11 cellular contexts compared by ENCODE assay signal in genomic region chr14:63510538-63510937, GRCh38. TPM values are rescaled to one million over a fixed set of nuclear protein-coding genes. Genes with fewer than 3 reads are reported as not detected.
DNase-seq lines count a peak whose midpoint lies in the region; ATAC-seq, FAIRE-seq and TF ChIP-seq lines count a peak whose summit lies in the region.
"Had no signal": no experiment of that assay in that cellular context is flagged by ENCODE, and none has a peak within 500 bp of the region (broad histone marks: within the 10 kb centered on the region; RNA-seq: fewer than 3 reads in every experiment).

No MANE protein-coding gene starts in this region.

- H3K4me1 Mint-ChIP-seq in activated naive CD4-positive, alpha-beta T cell treated with anti-CD3 and anti-CD28 coated beads, Interleukin-2, amount 10 ng/mL, durations not matched to agents 7 days and 5 days = peaks cover 49% of the 10 kb centered on the region
- peaks cover 60% of the 10 kb centered on the region for H3K4me1 Mint-ChIP-seq in activated CD8-positive, alpha-beta T cell treated with anti-CD3 and anti-CD28 coated beads for 36 hours (ENCODE audit: low read depth)
- H3K4me1 Mint-ChIP-seq in stimulated activated naive CD8-positive, alpha-beta T cell treated with anti-CD3 and anti-CD28 coated beads, Interleukin-15, Interleukin-2, amounts not matched to agents 100 ng/mL and 50 ng/mL, for 24 hours (ENCODE audit: low read depth) = peaks cover 63% of the 10 kb centered on the region

- FAIRE-seq in RCC 7860 (lab: Jason Lieb, UNC) = no peak

- H3K27me3 Mint-ChIP-seq in activated naive CD4-positive, alpha-beta T cell treated with anti-CD3 and anti-CD28 coated beads, Interleukin-2, amount 10 ng/mL, durations not matched to agents 7 days and 5 days = no peaks in the 10 kb centered on the region
- no peaks in the 10 kb centered on the region for H3K27me3 Mint-ChIP-seq in activated CD8-positive, alpha-beta T cell treated with anti-CD3 and anti-CD28 coated beads for 36 hours
- H3K27me3 Mint-ChIP-seq in stimulated activated naive CD8-positive, alpha-beta T cell treated with anti-CD3 and anti-CD28 coated beads, Interleukin-15, Interleukin-2, amounts not matched to agents 100 ng/mL and 50 ng/mL, for 24 hours = no peaks in the 10 kb centered on the region

- peak; percentile 37 for DNase-seq in activated naive CD4-positive, alpha-beta T cell treated with anti-CD3 and anti-CD28 coated beads, Interleukin-2, amount 10 ng/mL, durations not matched to agents 7 days and 5 days
- no peak for DNase-seq in activated naive CD4-positive, alpha-beta T cell treated with Interleukin-2 at 50 U/mL for 16 hours
- DNase-seq in activated CD8-positive, alpha-beta T cell treated with anti-CD3 and anti-CD28 coated beads for 36 hours = peak; percentile 45
- no peak for DNase-seq in RCC 7860 (ENCODE audit: low spot score)
- DNase-seq in UCSD-AML1 (lab: John Stamatoyannopoulos, UW; ENCODE audit: unreplicated experiment) = no peak
- no peak for DNase-seq in dermis blood vessel endothelial cell
- DNase-seq: BE2C, left lung, SHP77 had no signal

- CTCF ChIA-PET in activated naive CD4-positive, alpha-beta T cell treated with anti-CD3 and anti-CD28 coated beads, Interleukin-2, amount 10 ng/mL, durations not matched to agents 7 days and 5 days (lab: Charles Lee) = no interaction called here
- CTCF ChIA-PET in activated CD8-positive, alpha-beta T cell treated with anti-CD3 and anti-CD28 coated beads for 36 hours (lab: Charles Lee) = interaction anchor here (0.9 to 1.7 kb wide), 3 partner anchors 30 to 132 kb away, joined by 3 to 7 read pairs (median 3); no protein-coding TSS in a partner anchor

- H3K9me3 Mint-ChIP-seq in activated naive CD4-positive, alpha-beta T cell treated with anti-CD3 and anti-CD28 coated beads, Interleukin-2, amount 10 ng/mL, durations not matched to agents 7 days and 5 days = no peaks in the 10 kb centered on the region
- no peaks in the 10 kb centered on the region for H3K9me3 Mint-ChIP-seq in activated CD8-positive, alpha-beta T cell treated with anti-CD3 and anti-CD28 coated beads for 36 hours
- no peaks in the 10 kb centered on the region for H3K9me3 Mint-ChIP-seq in stimulated activated naive CD8-positive, alpha-beta T cell treated with anti-CD3 and anti-CD28 coated beads, Interleukin-15, Interleukin-2, amounts not matched to agents 100 ng/mL and 50 ng/mL, for 24 hours

- no peak overlapping the region for H3K4me3 Mint-ChIP-seq in activated naive CD4-positive, alpha-beta T cell treated with anti-CD3 and anti-CD28 coated beads, Interleukin-2, amount 10 ng/mL, durations not matched to agents 7 days and 5 days
- H3K4me3 Mint-ChIP-seq in activated CD8-positive, alpha-beta T cell treated with anti-CD3 and anti-CD28 coated beads for 36 hours = no peak overlapping the region
- H3K4me3 Mint-ChIP-seq in stimulated activated naive CD8-positive, alpha-beta T cell treated with anti-CD3 and anti-CD28 coated beads, Interleukin-15, Interleukin-2, amounts not matched to agents 100 ng/mL and 50 ng/mL, for 24 hours = no peak overlapping the region

- H3K27ac Mint-ChIP-seq in activated naive CD4-positive, alpha-beta T cell treated with anti-CD3 and anti-CD28 coated beads, Interleukin-2, amount 10 ng/mL, durations not matched to agents 7 days and 5 days = peak overlapping the region; percentile 85
- peak overlapping the region; percentile 71 for H3K27ac Mint-ChIP-seq in activated CD8-positive, alpha-beta T cell treated with anti-CD3 and anti-CD28 coated beads for 36 hours
- peak overlapping the region; percentile 49 for H3K27ac Mint-ChIP-seq in stimulated activated naive CD8-positive, alpha-beta T cell treated with anti-CD3 and anti-CD28 coated beads, Interleukin-15, Interleukin-2, amounts not matched to agents 100 ng/mL and 50 ng/mL, for 24 hours

- intact Hi-C loops in activated CD8-positive, alpha-beta T cell treated with anti-CD3 and anti-CD28 coated beads for 36 hours (cut with micrococcal nuclease) = no loop called here

- peaks cover 23% of the 10 kb centered on the region for H3K36me3 Mint-ChIP-seq in activated naive CD4-positive, alpha-beta T cell treated with anti-CD3 and anti-CD28 coated beads, Interleukin-2, amount 10 ng/mL, durations not matched to agents 7 days and 5 days
- peaks cover 19% of the 10 kb centered on the region for H3K36me3 Mint-ChIP-seq in activated CD8-positive, alpha-beta T cell treated with anti-CD3 and anti-CD28 coated beads for 36 hours (ENCODE audit: low read depth)
- peaks cover 24% of the 10 kb centered on the region for H3K36me3 Mint-ChIP-seq in stimulated activated naive CD8-positive, alpha-beta T cell treated with anti-CD3 and anti-CD28 coated beads, Interleukin-15, Interleukin-2, amounts not matched to agents 100 ng/mL and 50 ng/mL, for 24 hours (ENCODE audit: low read depth)

- POLR2A ChIA-PET in activated CD8-positive, alpha-beta T cell treated with anti-CD3 and anti-CD28 coated beads for 36 hours (lab: Charles Lee) = interaction anchor here (0.8 kb wide), 1 partner anchor 31 kb away, joined by 4 read pairs; no protein-coding TSS in a partner anchor

- TF ChIP-seq CTCF in activated CD8-positive, alpha-beta T cell treated with anti-CD3 and anti-CD28 coated beads for 36 hours (IDR thresholded peaks at IDR 0.05) = no peak

- ATAC-seq in HG03095 (IDR thresholded peaks at IDR 0.05; ENCODE audit: unreplicated experiment) = peak; percentile 81
- peak; percentile 86 for ATAC-seq in activated CD8-positive, alpha-beta T cell treated with anti-CD3 and anti-CD28 coated beads for 36 hours
- ATAC-seq: left lung had no signal

RNA-seq across cellular contexts. Expression of gene PPP2R5E, which starts 32.6 kb away (rescaled TPM):
- total RNA-seq in activated CD8-positive, alpha-beta T cell treated with anti-CD3 and anti-CD28 coated beads for 36 hours = 10 to 100 TPM; 39.5 to 39.8 TPM
- total RNA-seq in dermis blood vessel endothelial cell = 14.3 and 37.1 TPM in 2 replicates

Comparison
In these comparisons a context has a peak if more than half of its experiments do, and no peak if none do; other contexts are left out.
1. DNase-seq: peak in activated naive CD4-positive, alpha-beta T cell treated with anti-CD3 and anti-CD28 coated beads, Interleukin-2, amount 10 ng/mL, durations not matched to agents 7 days and 5 days (single experiment) and activated CD8-positive, alpha-beta T cell treated with anti-CD3 and anti-CD28 coated beads for 36 hours (single experiment); none in activated naive CD4-positive, alpha-beta T cell treated with Interleukin-2 at 50 U/mL for 16 hours (single experiment), RCC 7860 (single experiment), UCSD-AML1 (single experiment) and dermis blood vessel endothelial cell (single experiment).
2. Peak in every context shown above with its lines, with median percentiles within 50 percentile points of each other: H3K27ac Mint-ChIP-seq.